Comparison of ENCODE assay signal across 7 cellular contexts in the genomic region with DNA sequence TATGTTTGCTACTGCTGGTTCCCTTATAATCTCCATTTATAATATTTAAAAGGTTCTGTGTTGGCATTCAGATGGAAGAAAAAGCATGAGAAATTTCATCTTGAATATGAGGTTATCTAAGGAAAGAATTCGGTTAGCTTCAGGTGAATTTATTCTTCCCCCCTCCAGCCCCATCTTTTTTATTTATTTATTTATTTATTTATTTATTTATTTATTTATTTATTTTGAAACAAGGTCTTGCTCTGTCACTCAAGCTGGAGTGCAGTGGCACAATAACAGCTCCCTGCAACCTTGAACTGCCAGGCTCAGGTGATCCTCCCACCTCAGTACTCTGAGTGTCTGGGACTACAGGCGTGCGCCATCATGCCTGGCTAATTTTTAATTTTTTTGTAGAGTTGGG.
"Had no signal": no experiment of that assay in that cellular context is flagged by ENCODE, and none has a peak within 500 bp of the region (broad histone marks: within the 10 kb centered on the region; RNA-seq: fewer than 3 reads in every experiment).

No MANE protein-coding gene starts in this region.

- H3K36me3 Mint-ChIP-seq: IgD-negative memory B cell had no signal

- H3K27ac ChIP-seq: HL-60, KMS-11 had no signal

- H3K27me3 Mint-ChIP-seq: IgD-negative memory B cell had no signal

- H3K4me3 ChIP-seq: K562 had no signal

- H3K4me1 Mint-ChIP-seq: IgD-negative memory B cell had no signal

- H3K4me3 Mint-ChIP-seq: IgD-negative memory B cell had no signal

- DNase-seq: IMR-90, KBM-7, KG1 had no signal

- H3K27ac Mint-ChIP-seq: IgD-negative memory B cell had no signal
